In the genomic region with DNA sequence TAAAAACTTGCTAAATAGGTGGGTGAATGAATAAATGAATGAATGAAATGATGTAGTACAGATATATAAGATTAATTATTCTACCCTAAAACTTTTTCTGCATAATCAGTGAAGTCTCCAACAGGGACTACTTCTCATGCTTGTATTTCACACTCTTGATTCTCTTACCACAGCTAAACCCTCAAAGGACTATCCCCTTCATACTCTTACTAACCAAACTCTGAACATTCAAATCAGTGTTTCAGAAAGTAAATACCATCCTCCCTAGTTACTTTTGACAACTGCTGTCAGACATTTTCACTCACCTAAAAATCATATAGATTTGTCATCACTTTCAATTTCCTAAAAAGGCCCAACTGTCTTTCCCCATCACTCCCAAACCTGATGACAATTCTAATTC, we compare ENCODE assay signal across 25 cellular contexts.
A peak's percentile ranks its signal among the peaks of the same experiment; 100 is the strongest.
DNase-seq lines count a peak whose midpoint lies in the region; ATAC-seq and TF ChIP-seq lines count a peak whose summit lies in the region.
"Had no signal": no experiment of that assay in that cellular context is flagged by ENCODE, and none has a peak within 500 bp of the region (broad histone marks: within the 10 kb centered on the region; RNA-seq: fewer than 3 reads in every experiment).

No MANE protein-coding gene starts in this region.

- H3K4me3 ChIP-seq in lower lobe of right lung: no peak overlapping the region
- H3K4me3 ChIP-seq: SK-N-MC had no signal

- DNase-seq in activated CD4-positive, alpha-beta T cell treated with anti-CD3 and anti-CD28 coated beads for 36 hours: no peak
- DNase-seq in activated CD4-positive, alpha-beta T cell treated with anti-CD3 and anti-CD28 coated beads for 1 hour: no peak
- DNase-seq in lower lobe of right lung (no peak), type B pancreatic cell (ENCODE audit: extremely low spot score, unreplicated experiment) (no peak), HuH-7.5 (ENCODE audit: low spot score) (no peak)
- DNase-seq: activated CD4-positive, CD25-positive, alpha-beta regulatory T cell treated with anti-CD3 and anti-CD28 coated beads, Interleukin-2, amount 50 U/mL, for 72 hours; activated naive CD8-positive, alpha-beta T cell treated with anti-CD3 and anti-CD28 coated beads, Interleukin-2, amount 50 U/mL, for 24 hours; BE2C; foreskin keratinocyte; hypothalamus; kidney; mammary epithelial cell; naive B cell; NCI-H1436 treated with DMSO at 0.1 percent for 48 hours; NCI-H2171 treated with DMSO at 0.1 percent for 48 hours; NCI-H82; stimulated activated CD4-positive, alpha-beta T cell treated with anti-CD3 and anti-CD28 coated beads, Interleukin-4, amount 100 ng/mL, for 1 hour; substantia nigra had no signal

- no peaks in the 10 kb centered on the region for H3K4me1 Mint-ChIP-seq in activated CD4-positive, alpha-beta T cell treated with anti-CD3 and anti-CD28 coated beads for 36 hours
- H3K4me1 Mint-ChIP-seq in type B pancreatic cell (ENCODE audit: unreplicated experiment): peaks cover 7% of the 10 kb centered on the region
- H3K4me1 Mint-ChIP-seq: activated naive CD8-positive, alpha-beta T cell treated with anti-CD3 and anti-CD28 coated beads, Interleukin-2, amount 50 U/mL, for 24 hours had no signal

- H3K4me3 Mint-ChIP-seq in activated CD4-positive, alpha-beta T cell treated with anti-CD3 and anti-CD28 coated beads for 36 hours: no peak overlapping the region
- H3K4me3 Mint-ChIP-seq in type B pancreatic cell: no peak overlapping the region
- H3K4me3 Mint-ChIP-seq: activated naive CD8-positive, alpha-beta T cell treated with anti-CD3 and anti-CD28 coated beads, Interleukin-2, amount 50 U/mL, for 24 hours had no signal

- CTCF ChIA-PET in activated CD4-positive, alpha-beta T cell treated with anti-CD3 and anti-CD28 coated beads for 36 hours (lab: Charles Lee): no interaction called here

- no peaks in the 10 kb centered on the region for H3K36me3 Mint-ChIP-seq in activated CD4-positive, alpha-beta T cell treated with anti-CD3 and anti-CD28 coated beads for 36 hours (ENCODE audit: low read depth)
- no peaks in the 10 kb centered on the region for H3K36me3 Mint-ChIP-seq in type B pancreatic cell
- H3K36me3 Mint-ChIP-seq: naive B cell had no signal

- H3K36me3 ChIP-seq in lower lobe of right lung: no peaks in the 10 kb centered on the region
- H3K36me3 ChIP-seq: BE2C had no signal

- intact Hi-C loops in activated CD4-positive, alpha-beta T cell treated with anti-CD3 and anti-CD28 coated beads for 36 hours (cut with DNase I, micrococcal nuclease): no loop called here
- intact Hi-C loops in lower lobe of right lung (cut with DNase I): no loop called here

- no peaks in the 10 kb centered on the region for H3K9me3 ChIP-seq in lower lobe of right lung
- H3K9me3 ChIP-seq: BE2C had no signal

- no peak overlapping the region for H3K27ac ChIP-seq in lower lobe of right lung
- H3K27ac ChIP-seq: 22Rv1, foreskin keratinocyte, parathyroid adenoma, SK-N-MC had no signal

- peak; percentile 33 for ATAC-seq in activated CD4-positive, alpha-beta T cell treated with anti-CD3 and anti-CD28 coated beads for 36 hours
- ATAC-seq in HG02588 (IDR thresholded peaks at IDR 0.05; ENCODE audit: unreplicated experiment): peak; percentile 61
- peak; percentile 46 for ATAC-seq in HG03159 (IDR thresholded peaks at IDR 0.05; ENCODE audit: unreplicated experiment)
- no peak for ATAC-seq in lower lobe of right lung
- no peak for ATAC-seq in GM19467 (IDR thresholded peaks at IDR 0.05; ENCODE audit: unreplicated experiment)
- ATAC-seq: activated naive CD8-positive, alpha-beta T cell treated with anti-CD3 and anti-CD28 coated beads, Interleukin-2, amount 50 U/mL, for 24 hours; foreskin keratinocyte; Panc1 had no signal

- no peaks in the 10 kb centered on the region for H3K4me1 ChIP-seq in lower lobe of right lung
- H3K4me1 ChIP-seq: BE2C, parathyroid adenoma had no signal

- no peak overlapping the region for H3K27ac Mint-ChIP-seq in activated CD4-positive, alpha-beta T cell treated with anti-CD3 and anti-CD28 coated beads for 36 hours
- no peak overlapping the region for H3K27ac Mint-ChIP-seq in type B pancreatic cell
- H3K27ac Mint-ChIP-seq: activated naive CD8-positive, alpha-beta T cell treated with anti-CD3 and anti-CD28 coated beads, Interleukin-2, amount 50 U/mL, for 24 hours had no signal

- H3K9me3 Mint-ChIP-seq in activated CD4-positive, alpha-beta T cell treated with anti-CD3 and anti-CD28 coated beads for 36 hours (ENCODE audit: low read depth): no peaks in the 10 kb centered on the region
- no peaks in the 10 kb centered on the region for H3K9me3 Mint-ChIP-seq in type B pancreatic cell
- H3K9me3 Mint-ChIP-seq: naive B cell had no signal

- H3K27me3 Mint-ChIP-seq in activated CD4-positive, alpha-beta T cell treated with anti-CD3 and anti-CD28 coated beads for 36 hours: no peaks in the 10 kb centered on the region
- no peaks in the 10 kb centered on the region for H3K27me3 Mint-ChIP-seq in type B pancreatic cell
- H3K27me3 Mint-ChIP-seq: activated naive CD8-positive, alpha-beta T cell treated with anti-CD3 and anti-CD28 coated beads, Interleukin-2, amount 50 U/mL, for 24 hours; naive B cell had no signal

- no peak for TF ChIP-seq CTCF in lower lobe of right lung (IDR thresholded peaks at IDR 0.05)
- no peak for TF ChIP-seq CTCF in type B pancreatic cell (conservative IDR thresholded peaks at IDR 0.05)

- POLR2A ChIA-PET in activated CD4-positive, alpha-beta T cell treated with anti-CD3 and anti-CD28 coated beads for 36 hours (lab: Charles Lee): no interaction called here

- H3K27me3 ChIP-seq in lower lobe of right lung (ENCODE audit: low read depth): no peaks in the 10 kb centered on the region
- H3K27me3 ChIP-seq: BE2C, foreskin keratinocyte had no signal

Comparison
In these comparisons a context has a peak if more than half of its experiments do, and no peak if none do; other contexts are left out.
1. ATAC-seq: peak in activated CD4-positive, alpha-beta T cell treated with anti-CD3 and anti-CD28 coated beads for 36 hours (single experiment), HG02588 (single experiment) and HG03159 (single experiment); none in lower lobe of right lung (0 of 2) and GM19467 (single experiment).